ENCODE assay signal across 22 cellular contexts in genomic region chr9:135712571-135713295, GRCh38. TPM values are rescaled to one million over a fixed set of nuclear protein-coding genes. Genes with fewer than 3 reads are reported as not detected.
DNase-seq lines count a peak whose midpoint lies in the region; ATAC-seq and TF ChIP-seq lines count a peak whose summit lies in the region.
"Had no signal": no experiment of that assay in that cellular context is flagged by ENCODE, and none has a peak within 500 bp of the region (broad histone marks: within the 10 kb centered on the region; RNA-seq: fewer than 3 reads in every experiment).

No MANE protein-coding gene starts in this region.

- POLR2A ChIA-PET in GM10248 (lab: Yijun Ruan, JAX): no interaction called here

- H3K4me3 ChIP-seq in dorsolateral prefrontal cortex (peak overlapping the region in 15 of 59 donors; percentile 35 to 67 (median 51)), smooth muscle cell (no peak overlapping the region)
- H3K4me3 ChIP-seq: SJSA1 had no signal

- peaks cover 0 to 49% (median 22%) of the 10 kb centered on the region in 45 donors for H3K27me3 ChIP-seq in dorsolateral prefrontal cortex
- H3K27me3 ChIP-seq in smooth muscle cell (ENCODE audit: low read depth): peaks cover 54% of the 10 kb centered on the region

- CTCF ChIA-PET in GM10248 (lab: Yijun Ruan, JAX): interaction anchor here (2.7 kb wide), 1 partner anchor 10 kb away, joined by 8 read pairs; the partner anchor contains the start of gene KCNT1

- no peaks in the 10 kb centered on the region for H3K4me1 ChIP-seq in smooth muscle cell (ENCODE audit: low read depth)
- H3K4me1 ChIP-seq: Caco-2, SJSA1 had no signal

- DNase-seq in DMS79 (lab: John Stamatoyannopoulos, UW) (peak; percentile 59), NCI-H2171 (lab: John Stamatoyannopoulos, UW) (peak; percentile 31), dorsolateral prefrontal cortex (no peak), retina (peak; percentile 11), GM10248 (ENCODE audit: extremely low spot score) (no peak), smooth muscle cell (lab: John Stamatoyannopoulos, UW; ENCODE audit: unreplicated experiment) (no peak)
- DNase-seq: Caco-2; CD4-positive, alpha-beta memory T cell; DMS153; GF-D8; GOT3; Karpas-422; MV-4-11; NCI-H1105 treated with DMSO at 0.1 percent for 48 hours; NCI-H2081; OCI-M1 had no signal

- ATAC-seq in HG03108 (IDR thresholded peaks at IDR 0.05; ENCODE audit: unreplicated experiment): no peak

- TF ChIP-seq CTCF in dorsolateral prefrontal cortex (IDR thresholded peaks at IDR 0.05 in 54 of 56, conservative IDR thresholded peaks at IDR 0.05 in 2 of 56; ENCODE audit: low read depth in 1 of 56, partially characterized antibody in 56 of 56) (no peak), GM10248 (IDR thresholded peaks at IDR 0.05; ENCODE audit: control extremely low read depth, extremely low read depth, low read depth, missing control alignments) (no peak), smooth muscle cell (IDR thresholded peaks at IDR 0.05; ENCODE audit: borderline replicate concordance, insufficient read depth, poor library complexity, severe bottlenecking) (no peak)

- peak overlapping the region in 41 of 59 donors; percentile 4 to 75 (median 54) for H3K27ac ChIP-seq in dorsolateral prefrontal cortex
- no peak overlapping the region for H3K27ac ChIP-seq in smooth muscle cell (ENCODE audit: low read depth)
- H3K27ac ChIP-seq: SJSA1 had no signal

- intact Hi-C loops in dorsolateral prefrontal cortex (cut with DNase I): no loop called here

- no peak overlapping the region for H3K9ac ChIP-seq in smooth muscle cell (ENCODE audit: low read depth)

- H4K20me1 ChIP-seq in smooth muscle cell (ENCODE audit: low read depth): no peaks in the 10 kb centered on the region

- H3K36me3 ChIP-seq in smooth muscle cell (ENCODE audit: low read depth): no peaks in the 10 kb centered on the region
- H3K36me3 ChIP-seq: SJSA1 had no signal

- no peak overlapping the region for H3K4me2 ChIP-seq in smooth muscle cell

- H3F3A ChIP-seq in smooth muscle cell (ENCODE audit: low read depth): no peaks in the 10 kb centered on the region

- H2AFZ ChIP-seq in smooth muscle cell (ENCODE audit: low read depth): no peak overlapping the region

- no peaks in the 10 kb centered on the region for H3K9me3 ChIP-seq in smooth muscle cell (replicated peaks; ENCODE audit: low read depth)
- H3K9me3 ChIP-seq: Caco-2, SJSA1 had no signal

- H3K79me2 ChIP-seq in smooth muscle cell (ENCODE audit: low read depth): no peaks in the 10 kb centered on the region

- 81% methylated on average over 17 of the region's 18 CpGs for WGBS in smooth muscle cell (ENCODE audit: low lambda C conversion rate)

RNA-seq across cellular contexts. Expression of gene KCNT1, which starts 10.7 kb away (rescaled TPM):
- total RNA-seq in dorsolateral prefrontal cortex (100 to 1,000 TPM in 84 of 120 experiments, 10 to 100 TPM in 36; 46.6 to 237 (median 115) TPM), smooth muscle cell (not detected in 2 replicates)
- 0.30 TPM in 1 of 2 replicates, not detected in the other for polyA plus RNA-seq in smooth muscle cell
- total RNA-seq: A673, M059J, NCI-H460, SJSA1 had no signal
- polyA plus RNA-seq: BJ had no signal

RNA-seq across cellular contexts. Expression of gene SOHLH1, which starts 13.5 kb away (rescaled TPM):
- total RNA-seq in dorsolateral prefrontal cortex (10 to 100 TPM in 119 of 120 experiments, 1 to 10 TPM in 1; 8.7 to 41.6 (median 20.1) TPM), smooth muscle cell (not detected in 2 replicates)
- polyA plus RNA-seq in smooth muscle cell: not detected in 2 replicates
- total RNA-seq: A673; CD4-positive, alpha-beta memory T cell; M059J; NCI-H460; SJSA1 had no signal
- polyA plus RNA-seq: BJ; CD4-positive, alpha-beta memory T cell had no signal

RNA-seq across cellular contexts. Expression of gene LCN9, which starts 49.6 kb away (rescaled TPM):
- total RNA-seq in dorsolateral prefrontal cortex (1 to 10 TPM in 4 of 120 experiments, under 1 TPM in 11, not detected in 105; 0.58 to 2.4 (median 0.77) TPM), smooth muscle cell (15.6 and 22.0 TPM in 2 replicates)
- 20.8 and 45.2 TPM in 2 replicates for polyA plus RNA-seq in smooth muscle cell
- total RNA-seq: A673; Caco-2; CD4-positive, alpha-beta memory T cell; M059J; NCI-H460; SJSA1 had no signal
- polyA plus RNA-seq: BJ; CD4-positive, alpha-beta memory T cell had no signal

Comparison
In these comparisons a context has a peak if more than half of its experiments do, and no peak if none do; other contexts are left out.
1. DNase-seq: peak in DMS79 (single experiment), NCI-H2171 (single experiment) and retina (single experiment); none in dorsolateral prefrontal cortex (0 of 10), GM10248 (single experiment) and smooth muscle cell (single experiment).
2. RNA of gene KCNT1, which starts 10.7 kb away (total RNA-seq): 46.6 to 237 TPM in dorsolateral prefrontal cortex; not detected in smooth muscle cell; every median in the first group is over 10 times any median in the second.